18 cellular contexts compared by ENCODE assay signal in genomic region chr10:47454294-47455058, GRCh38. TPM values are rescaled to one million over a fixed set of nuclear protein-coding genes. Genes with fewer than 3 reads are reported as not detected.
"Had no signal": no experiment of that assay in that cellular context is flagged by ENCODE, and none has a peak within 500 bp of the region (broad histone marks: within the 10 kb centered on the region; RNA-seq: fewer than 3 reads in every experiment).

No MANE protein-coding gene starts in this region.

- DNase-seq: activated CD4-positive, alpha-beta T cell treated with anti-CD3 and anti-CD28 coated beads, Interleukin-2, amount 50 U/mL, for 1 hour; activated naive CD8-positive, alpha-beta T cell treated with anti-CD3 and anti-CD28 coated beads for 36 hours; activated T-cell treated with anti-CD3 and anti-CD28 coated beads for 4 hours; amniotic stem cell; heart left ventricle; left ventricle myocardium superior; stimulated activated CD4-positive, alpha-beta T cell treated with anti-CD3 and anti-CD28 coated beads, Interleukin-4, amount 100 ng/mL, for 1 hour; stimulated activated naive B cell treated with anti-CD40 and anti-IgM and Interleukin-4, amounts not matched to agents 10 μg/mL and 1 μg/mL and 100 μg/mL, for 72 hours had no signal

- H3K27me3 ChIP-seq: cardiac muscle cell, gastroesophageal sphincter, neutrophil, upper lobe of right lung had no signal

- H3K4me1 Mint-ChIP-seq: activated naive CD8-positive, alpha-beta T cell treated with anti-CD3 and anti-CD28 coated beads for 36 hours had no signal

- H3K9me3 Mint-ChIP-seq: activated naive CD8-positive, alpha-beta T cell treated with anti-CD3 and anti-CD28 coated beads for 36 hours; activated T-helper 1 cell treated with anti-CD3 and anti-CD28 coated beads, Interleukin-12 subunit alpha, Interleukin-12 subunit beta, Interleukin-2, Interleukin-4 antibody, amounts not matched to agents 30 ng/mL and 10 ng/mL and 1 ng/mL, durations not matched to agents 14 hours and 24 hours and 36 hours; stimulated activated naive B cell treated with anti-CD40 and anti-IgM and Interleukin-4, amounts not matched to agents 10 μg/mL and 1 μg/mL and 100 μg/mL, for 72 hours; T-helper 1 cell treated with Interleukin-12 subunit alpha and Interleukin-12 subunit beta and Interleukin-4 antibody, amounts not matched to agents 30 μg/mL and 1 μg/mL, for 36 hours had no signal

- H3K4me2 ChIP-seq: smooth muscle cell had no signal

- H3K27ac Mint-ChIP-seq: activated naive CD8-positive, alpha-beta T cell treated with anti-CD3 and anti-CD28 coated beads for 36 hours; activated T-helper 1 cell treated with anti-CD3 and anti-CD28 coated beads, Interleukin-12 subunit alpha, Interleukin-12 subunit beta, Interleukin-2, Interleukin-4 antibody, amounts not matched to agents 30 ng/mL and 10 ng/mL and 1 ng/mL, durations not matched to agents 14 hours and 24 hours and 36 hours; stimulated activated naive B cell treated with anti-CD40 and anti-IgM and Interleukin-4, amounts not matched to agents 10 μg/mL and 1 μg/mL and 100 μg/mL, for 72 hours; T-helper 1 cell treated with Interleukin-12 subunit alpha and Interleukin-12 subunit beta and Interleukin-4 antibody, amounts not matched to agents 30 μg/mL and 1 μg/mL, for 36 hours had no signal

- H3K4me1 ChIP-seq: gastroesophageal sphincter, heart left ventricle, upper lobe of right lung had no signal

- H3K4me3 Mint-ChIP-seq: activated naive CD8-positive, alpha-beta T cell treated with anti-CD3 and anti-CD28 coated beads for 36 hours; activated T-helper 1 cell treated with anti-CD3 and anti-CD28 coated beads, Interleukin-12 subunit alpha, Interleukin-12 subunit beta, Interleukin-2, Interleukin-4 antibody, amounts not matched to agents 30 ng/mL and 10 ng/mL and 1 ng/mL, durations not matched to agents 14 hours and 24 hours and 36 hours; stimulated activated naive B cell treated with anti-CD40 and anti-IgM and Interleukin-4, amounts not matched to agents 10 μg/mL and 1 μg/mL and 100 μg/mL, for 72 hours; T-helper 1 cell treated with Interleukin-12 subunit alpha and Interleukin-12 subunit beta and Interleukin-4 antibody, amounts not matched to agents 30 μg/mL and 1 μg/mL, for 36 hours had no signal

- ATAC-seq: gastroesophageal sphincter; left ventricle myocardium superior; sciatic nerve; stimulated activated naive B cell treated with anti-CD40 and anti-IgM and Interleukin-4, amounts not matched to agents 10 μg/mL and 1 μg/mL and 100 μg/mL, for 72 hours; upper lobe of right lung had no signal

- H3K9me3 ChIP-seq: gastroesophageal sphincter, heart left ventricle, neutrophil, upper lobe of right lung had no signal

- FAIRE-seq: endometrium had no signal

- H3K36me3 Mint-ChIP-seq: activated naive CD8-positive, alpha-beta T cell treated with anti-CD3 and anti-CD28 coated beads for 36 hours; stimulated activated naive B cell treated with anti-CD40 and anti-IgM and Interleukin-4, amounts not matched to agents 10 μg/mL and 1 μg/mL and 100 μg/mL, for 72 hours had no signal

- H3K4me3 ChIP-seq: cardiac muscle cell, gastroesophageal sphincter, heart left ventricle, smooth muscle cell, upper lobe of right lung had no signal

- H3K36me3 ChIP-seq: cardiac muscle cell, gastroesophageal sphincter, heart left ventricle, neutrophil, upper lobe of right lung had no signal

- H3K27ac ChIP-seq: cardiac muscle cell, gastroesophageal sphincter, heart left ventricle, neutrophil, upper lobe of right lung had no signal

RNA-seq across cellular contexts. Expression of gene ANXA8, which starts 29.4 kb away (rescaled TPM):
- total RNA-seq: activated naive CD8-positive, alpha-beta T cell treated with anti-CD3 and anti-CD28 coated beads for 36 hours; activated T-helper 1 cell treated with anti-CD3 and anti-CD28 coated beads, Interleukin-12 subunit alpha, Interleukin-12 subunit beta, Interleukin-2, Interleukin-4 antibody, amounts not matched to agents 30 ng/mL and 10 ng/mL and 1 ng/mL, durations not matched to agents 14 hours and 24 hours and 36 hours had no signal

RNA-seq across cellular contexts. Expression of gene FAM25G, which starts 37.0 kb away (rescaled TPM):
- total RNA-seq: activated naive CD8-positive, alpha-beta T cell treated with anti-CD3 and anti-CD28 coated beads for 36 hours; activated T-helper 1 cell treated with anti-CD3 and anti-CD28 coated beads, Interleukin-12 subunit alpha, Interleukin-12 subunit beta, Interleukin-2, Interleukin-4 antibody, amounts not matched to agents 30 ng/mL and 10 ng/mL and 1 ng/mL, durations not matched to agents 14 hours and 24 hours and 36 hours; cardiac muscle cell; gastroesophageal sphincter; heart left ventricle; left ventricle myocardium superior; mononuclear cell; sciatic nerve; smooth muscle cell; upper lobe of right lung had no signal
- polyA plus RNA-seq: cardiac muscle cell, heart left ventricle, smooth muscle cell had no signal
